In genomic region chr3:143643905-143644304, GRCh38 we compare ENCODE assay signal across 20 cellular contexts.
DNase-seq lines count a peak whose midpoint lies in the region; ATAC-seq, FAIRE-seq and TF ChIP-seq lines count a peak whose summit lies in the region.
"Had no signal": no experiment of that assay in that cellular context is flagged by ENCODE, and none has a peak within 500 bp of the region (broad histone marks: within the 10 kb centered on the region; RNA-seq: fewer than 3 reads in every experiment).

No MANE protein-coding gene starts in this region.

- DNase-seq in GM12891 (ENCODE audit: insufficient read length, low spot score) (no peak), kidney tubule cell (ENCODE audit: low spot score) (peak; percentile 9), osteoblast (ENCODE audit: insufficient read length, low spot score, missing footprints) (peak; percentile 10), NCI-H510A treated with DMSO at 0.1 percent for 48 hours (lab: John Stamatoyannopoulos, UW) (no peak), NCI-H82 treated with DMSO at 0.1 percent for 48 hours (lab: John Stamatoyannopoulos, UW; ENCODE audit: unreplicated experiment) (no peak)
- no peak for DNase-seq in stimulated activated CD4-positive, alpha-beta T cell treated with anti-CD3 and anti-CD28 coated beads, Interleukin-15, amount 100 ng/mL, for 24 hours
- DNase-seq: activated B cell treated with CpG ODN at 0.5 μM for 24 hours; activated gamma-delta T cell; activated naive CD8-positive, alpha-beta T cell treated with anti-CD3 and anti-CD28 coated beads, Interleukin-2, amount 10 ng/mL, durations not matched to agents 7 days and 5 days; esophagus squamous epithelium; kidney; stimulated activated CD4-positive, alpha-beta T cell treated with anti-CD3 and anti-CD28 coated beads, Interleukin-4, amount 100 ng/mL, for 4 hours had no signal

- no peaks in the 10 kb centered on the region for H3K79me2 ChIP-seq in osteoblast (ENCODE audit: insufficient read depth, low read length)

- FAIRE-seq in GM12891 (lab: Jason Lieb, UNC): peak; percentile 43
- FAIRE-seq: endometrium had no signal

- H3K4me1 ChIP-seq in osteoblast (ENCODE audit: insufficient read depth, low read length): no peaks in the 10 kb centered on the region
- H3K4me1 ChIP-seq: HAP-1, SJSA1 had no signal

- H3K4me2 ChIP-seq in osteoblast (ENCODE audit: insufficient read depth, low read length): peak overlapping the region; percentile 60

- H3K27ac ChIP-seq in VCaP (peak overlapping the region; percentile 81), osteoblast (ENCODE audit: low read depth, low read length) (no peak overlapping the region)
- H3K27ac ChIP-seq: heart left ventricle, SJSA1 had no signal

- no peak overlapping the region for H3K4me3 ChIP-seq in osteoblast (ENCODE audit: insufficient read depth, low read length)
- H3K4me3 ChIP-seq: esophagus squamous epithelium, HAP-1, heart left ventricle, SJSA1 had no signal

- no peaks in the 10 kb centered on the region for H4K20me1 ChIP-seq in osteoblast (ENCODE audit: insufficient read depth, low read length)

- TF ChIP-seq CTCF in VCaP (conservative IDR thresholded peaks at IDR 0.05): no peak
- TF ChIP-seq CTCF in osteoblast (IDR thresholded peaks at IDR 0.05; ENCODE audit: extremely low read depth, low read depth, low read length): no peak

- H3K27me3 ChIP-seq in osteoblast (ENCODE audit: insufficient read depth, low read length): no peaks in the 10 kb centered on the region
- H3K27me3 ChIP-seq: BE2C, esophagus squamous epithelium, heart left ventricle, SJSA1 had no signal

- no peaks in the 10 kb centered on the region for H3K36me3 ChIP-seq in osteoblast (ENCODE audit: insufficient read depth, low read length)
- H3K36me3 ChIP-seq: BE2C, HAP-1, heart left ventricle, SJSA1 had no signal

- peak overlapping the region; percentile 30 for H2AFZ ChIP-seq in osteoblast (ENCODE audit: low read length)

- no peak for ATAC-seq in HG03135 (IDR thresholded peaks at IDR 0.05; ENCODE audit: unreplicated experiment)
- ATAC-seq: CD8-positive, alpha-beta T cell had no signal

- TF ChIP-seq POLR2A in GM12891 (IDR thresholded peaks at IDR 0.05; ENCODE audit: low read depth, low read length): no peak

- no peaks in the 10 kb centered on the region for H3K9me3 ChIP-seq in osteoblast (ENCODE audit: low read depth, low read length)
- H3K9me3 ChIP-seq: BE2C, esophagus squamous epithelium, HAP-1, SJSA1 had no signal

TF ChIP-seq in GM12891, 5 proteins besides CTCF, POLR2A, EP300 and RAD21:
- TF ChIP-seq SPI1 (IDR thresholded peaks at IDR 0.05; ENCODE audit: low read depth, low read length): no peak
- TF ChIP-seq TAF1 (IDR thresholded peaks at IDR 0.05; ENCODE audit: low read depth, low read length): no peak
- no peak for TF ChIP-seq POLR2AphosphoS5 (IDR thresholded peaks at IDR 0.05; ENCODE audit: low read depth, low read length)
- TF ChIP-seq POU2F2 (IDR thresholded peaks at IDR 0.05; ENCODE audit: low read depth, low read length): no peak
- no peak for TF ChIP-seq PAX5 (IDR thresholded peaks at IDR 0.05; ENCODE audit: insufficient read depth, low read length, severe bottlenecking)

Comparison
In these comparisons a context has a peak if more than half of its experiments do, and no peak if none do; other contexts are left out.
1. DNase-seq: peak in kidney tubule cell (single experiment) and osteoblast (single experiment); none in GM12891 (single experiment), NCI-H510A treated with DMSO at 0.1 percent for 48 hours (single experiment), NCI-H82 treated with DMSO at 0.1 percent for 48 hours (single experiment) and stimulated activated CD4-positive, alpha-beta T cell treated with anti-CD3 and anti-CD28 coated beads, Interleukin-15, amount 100 ng/mL, for 24 hours (single experiment).